ENCODE assay signal across 1 cellular context in genomic region chr3:195045481-195045880, GRCh38.
TF ChIP-seq lines count a peak whose summit lies in the region.

No MANE protein-coding gene starts in this region.

TF ChIP-seq in HepG2, 621 proteins besides CTCF, POLR2A, EP300 and RAD21 (continued from another document):
- TF ChIP-seq PAXIP1 (CRISPR knock-in tag; conservative IDR thresholded peaks at IDR 0.05): no peak
- no peak for TF ChIP-seq SRF (IDR thresholded peaks at IDR 0.05; ENCODE audit: low read depth, low read length)
